28 cellular contexts compared by ENCODE assay signal in the genomic region with DNA sequence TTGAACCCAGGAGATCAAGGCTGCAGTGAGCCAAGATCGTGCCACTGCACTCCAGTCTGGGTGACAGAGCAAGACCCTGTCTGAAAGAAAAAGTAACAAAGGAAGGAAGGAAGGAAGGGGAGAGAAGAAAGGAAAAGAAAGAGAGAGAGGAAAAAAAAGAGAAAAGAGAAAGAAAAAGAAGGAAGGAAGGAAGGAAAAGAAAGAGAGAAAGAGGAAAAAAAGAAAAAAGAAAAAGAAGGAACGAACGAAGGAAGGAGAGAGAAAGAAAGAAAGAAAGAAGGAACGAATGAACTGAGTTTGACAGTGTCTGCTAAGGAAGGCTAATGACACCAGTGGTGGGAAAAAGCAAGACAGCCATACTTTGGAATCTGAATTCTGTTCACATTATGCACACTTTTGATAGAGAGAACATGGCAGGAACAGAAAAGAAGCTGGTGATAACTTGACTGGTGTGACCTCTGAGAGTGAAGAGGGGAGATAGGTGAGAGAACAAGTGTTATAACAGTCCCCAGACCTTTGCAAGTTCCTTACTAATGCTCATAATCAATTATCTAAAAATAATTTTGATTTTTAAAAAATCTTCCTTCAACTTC.
"Had no signal": no experiment of that assay in that cellular context is flagged by ENCODE, and none has a peak within 500 bp of the region (broad histone marks: within the 10 kb centered on the region; RNA-seq: fewer than 3 reads in every experiment).

No MANE protein-coding gene starts in this region.

- H3K9me3 Mint-ChIP-seq: effector memory CD8-positive, alpha-beta T cell had no signal

- H3K27ac ChIP-seq: epithelial cell of prostate, esophagus squamous epithelium, gastrocnemius medialis, heart right ventricle, left lung, lower lobe of right lung had no signal

- FAIRE-seq: endometrium, islet of Langerhans, keratinocyte had no signal

- ATAC-seq: effector memory CD8-positive, alpha-beta T cell; esophagus mucosa; gastrocnemius medialis; heart right ventricle; left cardiac atrium; left lung; left ventricle myocardium superior; lower lobe of right lung; mucosa of descending colon; naive thymus-derived CD8-positive, alpha-beta T cell had no signal

- H3K27ac Mint-ChIP-seq: dendritic cell treated with granulocyte-macrophage colony-stimulating factor and Interleukin-4, amounts not matched to agents 40 ng/mL and 50 ng/mL, for 4 days; effector memory CD8-positive, alpha-beta T cell; endodermal cell; mesothelial cell of epicardium had no signal

- H3K4me3 ChIP-seq: esophagus squamous epithelium, gastrocnemius medialis, heart right ventricle, left lung, lower lobe of right lung, mucosa of descending colon had no signal

- H3K4me1 ChIP-seq: gastrocnemius medialis, heart right ventricle, left lung, lower lobe of right lung had no signal

- H3K4me3 Mint-ChIP-seq: dendritic cell treated with granulocyte-macrophage colony-stimulating factor and Interleukin-4, amounts not matched to agents 40 ng/mL and 50 ng/mL, for 4 days; effector memory CD8-positive, alpha-beta T cell; endodermal cell; mesothelial cell of epicardium; naive B cell; naive thymus-derived CD8-positive, alpha-beta T cell had no signal

- H3K9me3 ChIP-seq: lower lobe of right lung, mucosa of descending colon had no signal

- H3K27me3 ChIP-seq: esophagus squamous epithelium, gastrocnemius medialis, heart right ventricle, left lung had no signal

- H3K27me3 Mint-ChIP-seq: dendritic cell treated with granulocyte-macrophage colony-stimulating factor and Interleukin-4, amounts not matched to agents 40 ng/mL and 50 ng/mL, for 4 days had no signal

- H3K4me1 Mint-ChIP-seq: mesothelial cell of epicardium; naive thymus-derived CD8-positive, alpha-beta T cell had no signal

- DNase-seq: cortex of kidney; effector CD8-positive, alpha-beta T cell; effector memory CD8-positive, alpha-beta T cell; endodermal cell; erythroblast; esophagus squamous epithelium; foreskin fibroblast; foreskin melanocyte; gastrocnemius medialis; glutamatergic neuron; head of caudate nucleus; heart right ventricle; hippocampal formation; left cardiac atrium; left lung; left ventricle myocardium superior; lower lobe of right lung; mesenchymal stem cell; mucosa of descending colon; naive B cell; naive thymus-derived CD8-positive, alpha-beta T cell had no signal

- H3K36me3 ChIP-seq: esophagus squamous epithelium, gastrocnemius medialis, heart right ventricle, left lung, lower lobe of right lung had no signal
